Comparison of ENCODE assay signal across 8 cellular contexts in genomic region chr22:18056161-18056666, GRCh38. TPM values are rescaled to one million over a fixed set of nuclear protein-coding genes. Genes with fewer than 3 reads are reported as not detected.
DNase-seq lines count a peak whose midpoint lies in the region; ATAC-seq, FAIRE-seq and TF ChIP-seq lines count a peak whose summit lies in the region.

No MANE protein-coding gene starts in this region.

- H3K9me3 ChIP-seq in PC-3 (ENCODE audit: low read length) (no peaks in the 10 kb centered on the region), fibroblast of lung (ENCODE audit: control insufficient read depth, insufficient read depth, low read depth, low read length) (no peaks in the 10 kb centered on the region)

- peaks cover 5% of the 10 kb centered on the region for H3K9me3 Mint-ChIP-seq in progenitor cell of endocrine pancreas (ENCODE audit: low read depth)
- no peaks in the 10 kb centered on the region for H3K9me3 Mint-ChIP-seq in activated T-cell treated with anti-CD3 and anti-CD28 coated beads, Interleukin-2, amount 50 U/mL, for 4 hours

- BruUV-seq in PC-3 (replicated peaks; lab: Mats Ljungman, UMichigan): no TSS peak

- H3K4me1 Mint-ChIP-seq in progenitor cell of endocrine pancreas (ENCODE audit: low read depth): peaks cover 22% of the 10 kb centered on the region
- H3K4me1 Mint-ChIP-seq in activated T-cell treated with anti-CD3 and anti-CD28 coated beads, Interleukin-2, amount 50 U/mL, for 4 hours (ENCODE audit: low read depth): no peaks in the 10 kb centered on the region

- peaks cover 38% of the 10 kb centered on the region for H3K4me1 ChIP-seq in PC-3 (ENCODE audit: insufficient read depth, low read length)
- peaks cover 28% of the 10 kb centered on the region for H3K4me1 ChIP-seq in fibroblast of lung (ENCODE audit: control insufficient read depth, extremely low read depth, insufficient read depth, low read length)

- H3K36me3 Mint-ChIP-seq in progenitor cell of endocrine pancreas (ENCODE audit: insufficient read depth): peaks cover 2% of the 10 kb centered on the region
- H3K36me3 Mint-ChIP-seq in activated T-cell treated with anti-CD3 and anti-CD28 coated beads, Interleukin-2, amount 50 U/mL, for 4 hours (ENCODE audit: insufficient read depth): no peaks in the 10 kb centered on the region

- H3K9me2 ChIP-seq in PC-3 (replicated peaks; ENCODE audit: low read length): no peaks in the 10 kb centered on the region

- POLR2A ChIA-PET in PC-3 (lab: Charles Lee; ENCODE audit: unreplicated experiment): no interaction called here

- H3F3A ChIP-seq in PC-3 (ENCODE audit: low read length, unreplicated experiment): no peaks in the 10 kb centered on the region

- no peak for FAIRE-seq in H54 (lab: Jason Lieb, UNC)

- no peak for TF ChIP-seq CTCF in PC-3 (conservative IDR thresholded peaks at IDR 0.05; ENCODE audit: low read depth, low read length)
- TF ChIP-seq CTCF in fibroblast of lung (conservative IDR thresholded peaks at IDR 0.05 in 1 of 2, IDR thresholded peaks at IDR 0.05 in 1 of 2; ENCODE audit: low read depth in 1 of 2, low read length in 2 of 2): no peak
- no peak for TF ChIP-seq CTCF in progenitor cell of endocrine pancreas (IDR thresholded peaks at IDR 0.05; ENCODE audit: unreplicated experiment)

- TF ChIP-seq POLR2A in H54 (IDR thresholded peaks at IDR 0.05; ENCODE audit: low read depth, low read length): no peak

- ATAC-seq in PC-3: peak; percentile 79
- ATAC-seq in activated T-cell treated with anti-CD3 and anti-CD28 coated beads, Interleukin-2, amount 50 U/mL, for 4 hours: no peak

- H3K79me2 ChIP-seq in PC-3 (ENCODE audit: low read length) (no peaks in the 10 kb centered on the region), fibroblast of lung (ENCODE audit: control insufficient read depth, insufficient read depth, low read length) (no peaks in the 10 kb centered on the region)

- no peaks in the 10 kb centered on the region for H4K20me1 ChIP-seq in PC-3 (ENCODE audit: low read length)
- H4K20me1 ChIP-seq in fibroblast of lung (ENCODE audit: control insufficient read depth, extremely low read depth, insufficient read depth, low read length): no peaks in the 10 kb centered on the region

- H3K4me2 ChIP-seq in PC-3 (ENCODE audit: low read length) (peak overlapping the region; percentile 33), fibroblast of lung (ENCODE audit: extremely low read depth, insufficient read depth, low read length) (peak overlapping the region; percentile 69)

- DNase-seq in H54 (ENCODE audit: insufficient read length, low spot score) (peak; percentile 53), PC-3 (peak; percentile 51), fibroblast of lung (ENCODE audit: low read depth in 2 of 2) (peak; percentile 82), progenitor cell of endocrine pancreas (ENCODE audit: low spot score, unreplicated experiment) (no peak), COR-L47 (lab: John Stamatoyannopoulos, UW) (no peak), CD1c-positive myeloid dendritic cell (ENCODE audit: extremely low spot score) (no peak), KBM-7 (no peak)
- no peak for DNase-seq in activated T-cell treated with anti-CD3 and anti-CD28 coated beads, Interleukin-2, amount 50 U/mL, for 4 hours

- H3K27ac ChIP-seq in PC-3 (ENCODE audit: low read length): peak overlapping the region; percentile 70
- peak overlapping the region; percentile 81 for H3K27ac ChIP-seq in fibroblast of lung (ENCODE audit: insufficient read depth, low read length)

- peaks cover 3% of the 10 kb centered on the region for H3K27me3 Mint-ChIP-seq in progenitor cell of endocrine pancreas
- peaks cover 4% of the 10 kb centered on the region for H3K27me3 Mint-ChIP-seq in activated T-cell treated with anti-CD3 and anti-CD28 coated beads, Interleukin-2, amount 50 U/mL, for 4 hours (ENCODE audit: low read depth)

- H3K36me3 ChIP-seq in PC-3 (ENCODE audit: low read depth, low read length) (no peaks in the 10 kb centered on the region), fibroblast of lung (ENCODE audit: control insufficient read depth, insufficient read depth, low read length) (no peaks in the 10 kb centered on the region)

- in situ Hi-C loops in KBM-7 (cut with MboI; ENCODE audit: low pct_unique_long_range_greater_than_20kb, low sequenced_read_pairs): no loop called here

- H3K27me3 ChIP-seq in PC-3 (ENCODE audit: low read length): no peaks in the 10 kb centered on the region
- no peaks in the 10 kb centered on the region for H3K27me3 ChIP-seq in fibroblast of lung (ENCODE audit: control insufficient read depth, insufficient read depth, low read length)

- H3K9ac ChIP-seq in PC-3 (ENCODE audit: low read length): peak overlapping the region; percentile 20
- H3K9ac ChIP-seq in fibroblast of lung (ENCODE audit: insufficient read depth, low read length): peak overlapping the region; percentile 7

- intact Hi-C loops in PC-3 (cut with micrococcal nuclease): loop anchor here (5.0 kb wide), 1 partner anchor 34 kb away; the partner anchor contains the start of gene MICAL3

- CTCF ChIA-PET in PC-3 (lab: Charles Lee): interaction anchor here (0.5 kb wide), 1 partner anchor 18 kb away, joined by 3 read pairs; no protein-coding TSS in a partner anchor

- H3K4me3 Mint-ChIP-seq in progenitor cell of endocrine pancreas (ENCODE audit: low read depth): no peak overlapping the region
- no peak overlapping the region for H3K4me3 Mint-ChIP-seq in activated T-cell treated with anti-CD3 and anti-CD28 coated beads, Interleukin-2, amount 50 U/mL, for 4 hours

- H2AFZ ChIP-seq in PC-3 (ENCODE audit: low read length) (0 out of 2 replicates have a peak overlapping the region, but pooled peaks have one; percentile 41), fibroblast of lung (ENCODE audit: low read length) (peak overlapping the region; percentile 84)

- H3K27ac Mint-ChIP-seq in progenitor cell of endocrine pancreas: peak overlapping the region; percentile 29

- no peak overlapping the region for H3K4me3 ChIP-seq in PC-3 (ENCODE audit: low read length)
- H3K4me3 ChIP-seq in fibroblast of lung (replicated peaks in 1 of 4; ENCODE audit: control extremely low read depth in 1 of 4, insufficient read depth in 1 of 4, low read depth in 3 of 4, low read length in 4 of 4): no peak overlapping the region

RNA-seq across cellular contexts. Expression of gene PEX26, which starts 21.6 kb away (rescaled TPM):
- total RNA-seq in PC-3 (2014; rRNA removed): 30.6 and 51.3 TPM in 2 replicates
- 7.4 and 13.2 TPM in 2 replicates for total RNA-seq in fibroblast of lung
- 14.5 and 21.0 TPM in 2 replicates for polyA plus RNA-seq in fibroblast of lung
- polyA plus RNA-seq in fibroblast of lung (2012): 23.9 and 28.2 TPM in 2 replicates
- 74.8 and 81.1 TPM in 2 replicates for polyA minus RNA-seq in fibroblast of lung (ENCODE audit: low replicate concordance)
- total RNA-seq in progenitor cell of endocrine pancreas: 46.1 and 50.1 TPM in 2 replicates
- 10 to 100 TPM; 51.3 to 68.3 (median 58.2) TPM for total RNA-seq in activated T-cell treated with anti-CD3 and anti-CD28 coated beads, Interleukin-2, amount 50 U/mL, for 4 hours

RNA-seq across cellular contexts. Expression of gene MICAL3, which starts 31.9 kb away (rescaled TPM):
- total RNA-seq in PC-3 (2014; rRNA removed) (23.7 and 27.8 TPM in 2 replicates), fibroblast of lung (12.1 and 22.6 TPM in 2 replicates), progenitor cell of endocrine pancreas (54.8 and 59.9 TPM in 2 replicates)
- polyA plus RNA-seq in fibroblast of lung: 10.8 and 19.2 TPM in 2 replicates
- polyA plus RNA-seq in fibroblast of lung (2012): 15.0 and 18.4 TPM in 2 replicates
- polyA minus RNA-seq in fibroblast of lung (ENCODE audit: low replicate concordance): 33.1 and 45.2 TPM in 2 replicates
- 10 to 100 TPM; 33.9 to 39.6 (median 35.1) TPM for total RNA-seq in activated T-cell treated with anti-CD3 and anti-CD28 coated beads, Interleukin-2, amount 50 U/mL, for 4 hours

RNA-seq across cellular contexts. Expression of gene TUBA8, which starts 54.4 kb away (rescaled TPM):
- 1.6 and 1.9 TPM in 2 replicates for total RNA-seq in PC-3 (2014; rRNA removed)
- 0.51 and 0.83 TPM in 2 replicates for total RNA-seq in fibroblast of lung
- polyA plus RNA-seq in fibroblast of lung: 0.60 and 3.9 TPM in 2 replicates
- 0.20 and 2.3 TPM in 2 replicates for polyA plus RNA-seq in fibroblast of lung (2012)
- 0.59 and 2.7 TPM in 2 replicates for polyA minus RNA-seq in fibroblast of lung (ENCODE audit: low replicate concordance)
- 2.4 and 3.2 TPM in 2 replicates for total RNA-seq in progenitor cell of endocrine pancreas
- total RNA-seq in activated T-cell treated with anti-CD3 and anti-CD28 coated beads, Interleukin-2, amount 50 U/mL, for 4 hours: 1 to 10 TPM; 1.5 to 3.9 (median 2.1) TPM

Comparison
In these comparisons a context has a peak if more than half of its experiments do, and no peak if none do; other contexts are left out.
1. DNase-seq: peak in H54 (single experiment), PC-3 (single experiment) and fibroblast of lung (2 of 2); none in progenitor cell of endocrine pancreas (single experiment), activated T-cell treated with anti-CD3 and anti-CD28 coated beads, Interleukin-2, amount 50 U/mL, for 4 hours (single experiment), COR-L47 (single experiment), CD1c-positive myeloid dendritic cell (single experiment) and KBM-7 (single experiment).